ENCODE assay signal across 9 cellular contexts in the genomic region with DNA sequence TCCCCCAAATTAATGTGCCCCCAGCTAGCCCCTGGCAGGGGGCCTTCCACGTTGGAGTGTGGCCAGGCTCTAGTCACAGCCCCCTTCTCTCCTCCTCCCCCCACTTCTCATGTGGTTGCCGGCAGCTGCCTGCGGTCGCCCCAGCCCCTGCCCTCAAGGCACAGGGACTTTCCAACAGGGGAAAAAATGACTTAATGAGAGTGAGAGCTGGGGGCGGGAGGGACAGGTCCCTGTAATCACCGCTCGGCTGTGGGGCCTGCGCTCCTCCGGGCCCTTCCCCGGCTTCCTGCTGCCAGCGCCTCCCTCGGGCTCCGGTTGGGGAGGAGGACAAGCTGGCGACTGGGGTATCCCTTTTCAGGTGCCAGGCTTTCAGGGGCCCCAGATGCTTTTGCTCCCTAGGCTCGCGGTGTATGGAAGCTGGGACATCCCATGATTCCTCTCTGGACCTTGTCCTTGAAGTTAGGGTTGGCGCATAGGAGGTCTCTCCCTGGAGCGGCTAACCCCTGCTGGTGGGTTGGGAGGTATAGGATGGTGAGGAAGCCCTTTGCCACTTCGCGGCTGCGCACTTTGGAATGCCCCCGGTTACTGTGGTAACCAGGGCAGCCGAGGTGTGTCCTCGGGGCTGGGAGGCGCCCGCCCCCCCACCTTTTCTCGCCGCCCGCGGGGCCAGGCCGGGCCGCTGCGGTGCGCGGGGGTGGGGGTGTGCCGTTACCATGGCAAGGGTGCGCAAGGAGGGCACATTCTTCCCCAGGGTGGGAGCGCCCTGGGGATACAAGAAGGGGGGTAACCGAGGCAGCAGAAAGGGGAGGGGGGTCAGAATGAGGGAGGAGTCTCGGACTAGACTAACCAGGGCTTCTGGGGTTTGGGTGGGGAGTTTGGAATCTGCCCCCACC. TPM values are rescaled to one million over a fixed set of nuclear protein-coding genes. Genes with fewer than 3 reads are reported as not detected.
DNase-seq lines count a peak whose midpoint lies in the region; ATAC-seq, FAIRE-seq and TF ChIP-seq lines count a peak whose summit lies in the region.
"Had no signal": no experiment of that assay in that cellular context is flagged by ENCODE, and none has a peak within 500 bp of the region (broad histone marks: within the 10 kb centered on the region; RNA-seq: fewer than 3 reads in every experiment).

No MANE protein-coding gene starts in this region.

- H3K4me3 Mint-ChIP-seq in T-helper 2 cell treated with Interferon-gamma antibody and Interleukin-4, amounts not matched to agents 5 μg/mL and 100 μg/mL, for 36 hours = peak overlapping the region; percentile 60
- H3K4me3 Mint-ChIP-seq in MCF 10A (ENCODE audit: unreplicated experiment) = peak overlapping the region; percentile 67

- H4K8ac ChIP-seq in IMR-90 (ENCODE audit: low read depth in 2 of 2, low read length in 2 of 2) = no peak overlapping the region

- H3K79me1 ChIP-seq in IMR-90 (ENCODE audit: low read depth in 1 of 2, low read length in 2 of 2) = no peaks in the 10 kb centered on the region

- H2BK20ac ChIP-seq in IMR-90 (ENCODE audit: low read depth, low read length) = no peak overlapping the region

- in situ Hi-C loops in IMR-90 (cut with MboI; ENCODE audit: low sequenced_read_pairs) = no loop called here

- no peak overlapping the region for H3K4ac ChIP-seq in IMR-90 (ENCODE audit: low read depth, low read length)

- peaks cover 86% of the 10 kb centered on the region for H3K27me3 ChIP-seq in IMR-90 (ENCODE audit: control insufficient read depth, insufficient read depth, low read length)
- peaks cover 95% of the 10 kb centered on the region for H3K27me3 ChIP-seq in neural cell (ENCODE audit: insufficient read depth, low read depth, low read length)

- H3K18ac ChIP-seq in IMR-90 (ENCODE audit: low read depth, low read length) = no peak overlapping the region

- H2AFZ ChIP-seq in IMR-90 (replicated peaks; ENCODE audit: low read length, poor library complexity) (no peak overlapping the region), neural cell (ENCODE audit: low read depth, low read length) (no peak overlapping the region)

- FAIRE-seq in urothelium cell line (lab: Jason Lieb, UNC) = peak; percentile 37

- H3K9me1 ChIP-seq in IMR-90 (ENCODE audit: insufficient read depth, low read length) = no peaks in the 10 kb centered on the region

- intact Hi-C loops in IMR-90 (cut with micrococcal nuclease) (no loop called here), MCF 10A (cut with micrococcal nuclease) (no loop called here)

- H3K27ac Mint-ChIP-seq in T-helper 2 cell treated with Interferon-gamma antibody and Interleukin-4, amounts not matched to agents 5 μg/mL and 100 μg/mL, for 36 hours = peak overlapping the region; percentile 64
- H3K27ac Mint-ChIP-seq in MCF 10A (ENCODE audit: low read depth, unreplicated experiment) = peak overlapping the region; percentile 44

- TF ChIP-seq RAD21 in IMR-90 (IDR thresholded peaks at IDR 0.05; ENCODE audit: low read length) (no peak), neural cell (conservative IDR thresholded peaks at IDR 0.05) (no peak)

- no peak overlapping the region for H4K91ac ChIP-seq in IMR-90 (ENCODE audit: insufficient read depth, low read depth, low read length)

- H3K27me3 Mint-ChIP-seq in T-helper 2 cell treated with Interferon-gamma antibody and Interleukin-4, amounts not matched to agents 5 μg/mL and 100 μg/mL, for 36 hours (ENCODE audit: low read depth) = peaks cover 56% of the 10 kb centered on the region
- H3K27me3 Mint-ChIP-seq in MCF 10A (ENCODE audit: insufficient read depth, unreplicated experiment) = peaks cover 15% of the 10 kb centered on the region

- no peak overlapping the region for H2BK15ac ChIP-seq in IMR-90 (ENCODE audit: low read depth, low read length)

- CTCF ChIA-PET in IMR-90 (lab: Yijun Ruan, JAX) (interaction anchor here (1.2 to 3.7 kb wide), 5 partner anchors 9 to 45 kb away, joined by 3 to 49 read pairs (median 4); a partner anchor contains a TSS), MCF 10A (lab: Yijun Ruan, JAX) (interaction anchor here (0.5 to 23.6 kb wide), 12 partner anchors 11 to 625 kb away, joined by 3 to 839 read pairs (median 10); a partner anchor contains a TSS)

- no peak for TF ChIP-seq EP300 in neural cell (conservative IDR thresholded peaks at IDR 0.05; ENCODE audit: poor library complexity, severe bottlenecking)

- no peaks in the 10 kb centered on the region for H3K79me2 ChIP-seq in neural cell (replicated peaks; ENCODE audit: insufficient read depth, low read length)

- H3K9me3 ChIP-seq in IMR-90 (ENCODE audit: control insufficient read depth, insufficient read depth, low read length) = peaks cover 2% of the 10 kb centered on the region; the same call in 1 of the 2 replicates
- H3K9me3 ChIP-seq in neural cell (ENCODE audit: low read length) = peaks cover 6% of the 10 kb centered on the region
- H3K9me3 ChIP-seq: body of pancreas had no signal

- H3K56ac ChIP-seq in IMR-90 (ENCODE audit: extremely low read depth, insufficient read depth, low read length) = no peak overlapping the region

- BruUV-seq in IMR-90 (replicated peaks; lab: Mats Ljungman, UMichigan) = no TSS peak
- no TSS peak for BruUV-seq in MCF 10A (replicated peaks; lab: Mats Ljungman, UMichigan)

- H3K27ac ChIP-seq in IMR-90 (ENCODE audit: insufficient read depth, low read length) = no peak overlapping the region
- H3K27ac ChIP-seq in neural cell (ENCODE audit: low read length) = no peak overlapping the region
- H3K27ac ChIP-seq: body of pancreas had no signal

- H3K4me3 ChIP-seq in GM08714 (ENCODE audit: low read length) (peak overlapping the region; percentile 10; the same call in 1 of the 2 replicates), IMR-90 (ENCODE audit: insufficient read depth, low read depth, low read length) (no peak overlapping the region), neural cell (ENCODE audit: low read length) (peak overlapping the region; percentile 66)
- H3K4me3 ChIP-seq: body of pancreas had no signal

- ATAC-seq in GM21526 (IDR thresholded peaks at IDR 0.05; ENCODE audit: low FRiP score, unreplicated experiment) (peak; percentile 51), IMR-90 (ENCODE audit: low read depth) (no peak)
- ATAC-seq: body of pancreas had no signal

- DNase-seq in IMR-90 (peak; percentile 31), MCF 10A (ENCODE audit: unreplicated experiment) (peak; percentile 39), urothelium cell line (ENCODE audit: low spot score) (peak; percentile 92), middle frontal gyrus (ENCODE audit: extremely low spot score, low spot score) (no peak)
- DNase-seq in T-helper 2 cell treated with Interferon-gamma antibody and Interleukin-4, amounts not matched to agents 5 μg/mL and 100 μg/mL, for 36 hours (ENCODE audit: low spot score) = peak; percentile 93

- 7% methylated on average over 7 of the region's 40 CpGs; no CpG with 5 or more reads in 1 of the 2 experiments for WGBS in IMR-90 (ENCODE audit: extremely low coverage in 2 of 2, insufficient read length in 1 of 2), 2 experiments

- no peaks in the 10 kb centered on the region for H3K36me3 ChIP-seq in IMR-90 (ENCODE audit: control insufficient read depth, insufficient read depth, low read length)
- H3K36me3 ChIP-seq in neural cell (ENCODE audit: insufficient read depth, low read length) = no peaks in the 10 kb centered on the region

- H3K4me1 ChIP-seq in IMR-90 (ENCODE audit: control insufficient read depth, insufficient read depth, low read length) = peaks cover 7% of the 10 kb centered on the region; the same call in 1 of the 2 replicates

- H3K9ac ChIP-seq in IMR-90 (ENCODE audit: low read depth, low read length) (no peak overlapping the region), neural cell (ENCODE audit: low read length) (peak overlapping the region; percentile 34)

- H2AK5ac ChIP-seq in IMR-90 (ENCODE audit: low read depth, low read length) = no peak overlapping the region

- no peaks in the 10 kb centered on the region for H3K9me2 ChIP-seq in neural cell (ENCODE audit: insufficient read depth, low read length)

- H3K4me1 Mint-ChIP-seq in T-helper 2 cell treated with Interferon-gamma antibody and Interleukin-4, amounts not matched to agents 5 μg/mL and 100 μg/mL, for 36 hours (ENCODE audit: low read depth) = peaks cover 38% of the 10 kb centered on the region
- peaks cover 43% of the 10 kb centered on the region for H3K4me1 Mint-ChIP-seq in MCF 10A (ENCODE audit: insufficient read depth, unreplicated experiment)

- H2BK5ac ChIP-seq in IMR-90 (ENCODE audit: low read depth, low read length, poor library complexity, severe bottlenecking) = no peak overlapping the region

- POLR2A ChIA-PET in IMR-90 (lab: Charles Lee; ENCODE audit: unreplicated experiment) (no interaction called here), MCF 10A (lab: Yijun Ruan, JAX) (interaction anchor here (0.5 to 9.7 kb wide), 5 partner anchors 16 to 680 kb away, joined by 3 to 237 read pairs (median 4); a partner anchor contains a TSS)

- dilution Hi-C loops in IMR-90 (cut with HindIII; ENCODE audit: low sequenced_read_pairs, unreplicated experiment) = no loop called here

- no peak overlapping the region; the same call in 1 of the 2 replicates for H3K4me2 ChIP-seq in IMR-90 (ENCODE audit: low read depth, low read length)
- H3K4me2 ChIP-seq in neural cell (ENCODE audit: low read length) = no peak overlapping the region

- H2AK9ac ChIP-seq in IMR-90 (replicated peaks; ENCODE audit: low read depth, low read length, poor library complexity) = no peak overlapping the region

- TF ChIP-seq POLR2A in IMR-90 (IDR thresholded peaks at IDR 0.05; ENCODE audit: low read depth, low read length) = no peak

- no peak overlapping the region for H3K14ac ChIP-seq in IMR-90 (replicated peaks; ENCODE audit: low read depth, low read length)

- TF ChIP-seq CTCF in IMR-90 (conservative IDR thresholded peaks at IDR 0.05; ENCODE audit: low read depth, low read length) (no peak), MCF 10A (IDR thresholded peaks at IDR 0.05; ENCODE audit: unreplicated experiment) (no peak), neural cell (IDR thresholded peaks at IDR 0.05; ENCODE audit: poor library complexity, severe bottlenecking) (peak; percentile 33)

- no peak overlapping the region for H4K5ac ChIP-seq in IMR-90 (ENCODE audit: low read depth, low read length)

- H3F3A ChIP-seq in neural cell (ENCODE audit: insufficient read depth, low read length, poor library complexity, severe bottlenecking) = no peaks in the 10 kb centered on the region

- H2BK120ac ChIP-seq in IMR-90 (ENCODE audit: low read depth, low read length) = no peak overlapping the region

- no peaks in the 10 kb centered on the region for H3K9me3 Mint-ChIP-seq in T-helper 2 cell treated with Interferon-gamma antibody and Interleukin-4, amounts not matched to agents 5 μg/mL and 100 μg/mL, for 36 hours
- no peaks in the 10 kb centered on the region for H3K9me3 Mint-ChIP-seq in MCF 10A (ENCODE audit: unreplicated experiment)

- no peaks in the 10 kb centered on the region for H3K36me3 Mint-ChIP-seq in T-helper 2 cell treated with Interferon-gamma antibody and Interleukin-4, amounts not matched to agents 5 μg/mL and 100 μg/mL, for 36 hours (ENCODE audit: low read depth)
- no peaks in the 10 kb centered on the region for H3K36me3 Mint-ChIP-seq in MCF 10A (ENCODE audit: insufficient read depth, unreplicated experiment)

- H3K23ac ChIP-seq in IMR-90 (ENCODE audit: low read depth, low read length) = no peak overlapping the region

- H4K20me1 ChIP-seq in IMR-90 (ENCODE audit: insufficient read depth, low read length) = no peaks in the 10 kb centered on the region
- no peaks in the 10 kb centered on the region for H4K20me1 ChIP-seq in neural cell (ENCODE audit: insufficient read depth)

RNA-seq across cellular contexts. Expression of a gene that starts 16.1 kb away (rescaled TPM):
- total RNA-seq in IMR-90 (2012; rRNA removed) (not detected in 2 replicates), MCF 10A (2022) (0.44 TPM in 1 of 2 replicates, not detected in the other)
- polyA plus RNA-seq in IMR-90 (2012; rRNA removed) (not detected in 2 replicates), neural cell (0.14 and 0.20 TPM in 2 replicates)
- polyA plus RNA-seq in IMR-90 (2012; cell fraction: cytosol; rRNA removed) = not detected in 2 replicates
- not detected in 2 replicates for polyA plus RNA-seq in IMR-90 (2012; cell fraction: nucleus; rRNA removed; ENCODE audit: low replicate concordance)
- not detected in 2 replicates for polyA minus RNA-seq in neural cell

RNA-seq across cellular contexts. Expression of a gene that starts 37.1 kb away (rescaled TPM):
- not detected in 2 replicates for total RNA-seq in IMR-90 (2012; rRNA removed)
- polyA plus RNA-seq in IMR-90 (2012; rRNA removed) = not detected in 2 replicates
- polyA plus RNA-seq in IMR-90 (2012; cell fraction: cytosol; rRNA removed) = not detected in 2 replicates
- not detected in 2 replicates for polyA plus RNA-seq in IMR-90 (2012; cell fraction: nucleus; rRNA removed; ENCODE audit: low replicate concordance)
- total RNA-seq in MCF 10A (2022) = not detected in 2 replicates
- not detected in 2 replicates for polyA plus RNA-seq in neural cell
- polyA minus RNA-seq in neural cell = not detected in 2 replicates
